Comparison of ENCODE assay signal across 1 cellular context in the genomic region with DNA sequence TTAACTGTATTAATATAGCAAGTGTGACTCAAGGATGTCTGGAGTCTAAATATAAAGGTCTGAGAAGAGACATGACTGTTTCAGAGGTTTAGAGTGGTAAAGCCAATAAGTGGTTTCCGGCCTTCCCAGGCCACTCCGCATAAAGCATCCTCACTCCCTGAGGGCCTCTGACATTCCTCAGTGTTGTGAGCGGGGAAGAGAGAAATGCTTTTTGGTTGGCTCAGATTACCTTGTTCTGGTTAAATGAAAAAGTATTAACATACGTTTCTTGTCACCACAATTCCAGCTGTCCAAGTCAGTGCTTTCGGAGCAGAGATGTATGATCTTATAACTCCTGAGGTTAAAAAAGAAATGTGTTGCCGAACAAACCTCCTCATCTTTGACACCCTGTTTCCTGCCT.
TF ChIP-seq lines count a peak whose summit lies in the region.

No MANE protein-coding gene starts in this region.

TF ChIP-seq in GM23338, 12 proteins besides CTCF, POLR2A, EP300 and RAD21 (continued from another document):
- TF ChIP-seq, protein P1, sequence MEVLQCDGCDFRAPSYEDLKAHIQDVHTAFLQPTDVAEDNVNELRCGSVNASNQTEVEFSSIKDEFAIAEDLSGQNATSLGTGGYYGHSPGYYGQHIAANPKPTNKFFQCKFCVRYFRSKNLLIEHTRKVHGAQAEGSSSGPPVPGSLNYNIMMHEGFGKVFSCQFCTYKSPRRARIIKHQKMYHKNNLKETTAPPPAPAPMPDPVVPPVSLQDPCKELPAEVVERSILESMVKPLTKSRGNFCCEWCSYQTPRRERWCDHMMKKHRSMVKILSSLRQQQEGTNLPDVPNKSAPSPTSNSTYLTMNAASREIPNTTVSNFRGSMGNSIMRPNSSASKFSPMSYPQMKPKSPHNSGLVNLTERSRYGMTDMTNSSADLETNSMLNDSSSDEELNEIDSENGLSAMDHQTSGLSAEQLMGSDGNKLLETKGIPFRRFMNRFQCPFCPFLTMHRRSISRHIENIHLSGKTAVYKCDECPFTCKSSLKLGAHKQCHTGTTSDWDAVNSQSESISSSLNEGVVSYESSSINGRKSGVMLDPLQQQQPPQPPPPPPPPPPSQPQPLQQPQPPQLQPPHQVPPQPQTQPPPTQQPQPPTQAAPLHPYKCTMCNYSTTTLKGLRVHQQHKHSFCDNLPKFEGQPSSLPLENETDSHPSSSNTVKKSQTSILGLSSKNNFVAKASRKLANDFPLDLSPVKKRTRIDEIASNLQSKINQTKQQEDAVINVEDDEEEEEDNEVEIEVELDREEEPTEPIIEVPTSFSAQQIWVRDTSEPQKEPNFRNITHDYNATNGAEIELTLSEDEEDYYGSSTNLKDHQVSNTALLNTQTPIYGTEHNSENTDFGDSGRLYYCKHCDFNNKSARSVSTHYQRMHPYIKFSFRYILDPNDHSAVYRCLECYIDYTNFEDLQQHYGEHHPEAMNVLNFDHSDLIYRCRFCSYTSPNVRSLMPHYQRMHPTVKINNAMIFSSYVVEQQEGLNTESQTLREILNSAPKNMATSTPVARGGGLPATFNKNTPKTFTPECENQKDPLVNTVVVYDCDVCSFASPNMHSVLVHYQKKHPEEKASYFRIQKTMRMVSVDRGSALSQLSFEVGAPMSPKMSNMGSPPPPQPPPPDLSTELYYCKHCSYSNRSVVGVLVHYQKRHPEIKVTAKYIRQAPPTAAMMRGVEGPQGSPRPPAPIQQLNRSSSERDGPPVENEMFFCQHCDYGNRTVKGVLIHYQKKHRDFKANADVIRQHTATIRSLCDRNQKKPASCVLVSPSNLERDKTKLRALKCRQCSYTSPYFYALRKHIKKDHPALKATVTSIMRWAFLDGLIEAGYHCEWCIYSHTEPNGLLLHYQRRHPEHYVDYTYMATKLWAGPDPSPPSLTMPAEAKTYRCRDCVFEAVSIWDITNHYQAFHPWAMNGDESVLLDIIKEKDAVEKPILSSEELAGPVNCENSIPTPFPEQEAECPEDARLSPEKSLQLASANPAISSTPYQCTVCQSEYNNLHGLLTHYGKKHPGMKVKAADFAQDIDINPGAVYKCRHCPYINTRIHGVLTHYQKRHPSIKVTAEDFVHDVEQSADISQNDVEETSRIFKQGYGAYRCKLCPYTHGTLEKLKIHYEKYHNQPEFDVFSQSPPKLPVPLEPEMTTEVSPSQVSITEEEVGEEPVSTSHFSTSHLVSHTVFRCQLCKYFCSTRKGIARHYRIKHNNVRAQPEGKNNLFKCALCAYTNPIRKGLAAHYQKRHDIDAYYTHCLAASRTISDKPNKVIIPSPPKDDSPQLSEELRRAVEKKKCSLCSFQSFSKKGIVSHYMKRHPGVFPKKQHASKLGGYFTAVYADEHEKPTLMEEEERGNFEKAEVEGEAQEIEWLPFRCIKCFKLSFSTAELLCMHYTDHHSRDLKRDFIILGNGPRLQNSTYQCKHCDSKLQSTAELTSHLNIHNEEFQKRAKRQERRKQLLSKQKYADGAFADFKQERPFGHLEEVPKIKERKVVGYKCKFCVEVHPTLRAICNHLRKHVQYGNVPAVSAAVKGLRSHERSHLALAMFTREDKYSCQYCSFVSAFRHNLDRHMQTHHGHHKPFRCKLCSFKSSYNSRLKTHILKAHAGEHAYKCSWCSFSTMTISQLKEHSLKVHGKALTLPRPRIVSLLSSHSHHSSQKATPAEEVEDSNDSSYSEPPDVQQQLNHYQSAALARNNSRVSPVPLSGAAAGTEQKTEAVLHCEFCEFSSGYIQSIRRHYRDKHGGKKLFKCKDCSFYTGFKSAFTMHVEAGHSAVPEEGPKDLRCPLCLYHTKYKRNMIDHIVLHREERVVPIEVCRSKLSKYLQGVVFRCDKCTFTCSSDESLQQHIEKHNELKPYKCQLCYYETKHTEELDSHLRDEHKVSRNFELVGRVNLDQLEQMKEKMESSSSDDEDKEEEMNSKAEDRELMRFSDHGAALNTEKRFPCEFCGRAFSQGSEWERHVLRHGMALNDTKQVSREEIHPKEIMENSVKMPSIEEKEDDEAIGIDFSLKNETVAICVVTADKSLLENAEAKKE (CRISPR knock-in tag; IDR thresholded peaks at IDR 0.05) = no peak
- TF ChIP-seq ZNF114 (CRISPR knock-in tag; IDR thresholded peaks at IDR 0.05) (no peak), CREB1 (CRISPR knock-in tag; IDR thresholded peaks at IDR 0.05; ENCODE audit: low read depth) (no peak), ZNF331 (CRISPR knock-in tag; IDR thresholded peaks at IDR 0.05; ENCODE audit: low read depth) (no peak), JUNB (IDR thresholded peaks at IDR 0.05; ENCODE audit: unreplicated experiment) (no peak), EZH2 (IDR thresholded peaks at IDR 0.05; ENCODE audit: low read depth, unreplicated experiment) (no peak), NANOG (IDR thresholded peaks at IDR 0.05; ENCODE audit: borderline replicate concordance) (no peak), STAT1 (IDR thresholded peaks at IDR 0.05; ENCODE audit: unreplicated experiment) (no peak)
- TF ChIP-seq, protein P2, sequence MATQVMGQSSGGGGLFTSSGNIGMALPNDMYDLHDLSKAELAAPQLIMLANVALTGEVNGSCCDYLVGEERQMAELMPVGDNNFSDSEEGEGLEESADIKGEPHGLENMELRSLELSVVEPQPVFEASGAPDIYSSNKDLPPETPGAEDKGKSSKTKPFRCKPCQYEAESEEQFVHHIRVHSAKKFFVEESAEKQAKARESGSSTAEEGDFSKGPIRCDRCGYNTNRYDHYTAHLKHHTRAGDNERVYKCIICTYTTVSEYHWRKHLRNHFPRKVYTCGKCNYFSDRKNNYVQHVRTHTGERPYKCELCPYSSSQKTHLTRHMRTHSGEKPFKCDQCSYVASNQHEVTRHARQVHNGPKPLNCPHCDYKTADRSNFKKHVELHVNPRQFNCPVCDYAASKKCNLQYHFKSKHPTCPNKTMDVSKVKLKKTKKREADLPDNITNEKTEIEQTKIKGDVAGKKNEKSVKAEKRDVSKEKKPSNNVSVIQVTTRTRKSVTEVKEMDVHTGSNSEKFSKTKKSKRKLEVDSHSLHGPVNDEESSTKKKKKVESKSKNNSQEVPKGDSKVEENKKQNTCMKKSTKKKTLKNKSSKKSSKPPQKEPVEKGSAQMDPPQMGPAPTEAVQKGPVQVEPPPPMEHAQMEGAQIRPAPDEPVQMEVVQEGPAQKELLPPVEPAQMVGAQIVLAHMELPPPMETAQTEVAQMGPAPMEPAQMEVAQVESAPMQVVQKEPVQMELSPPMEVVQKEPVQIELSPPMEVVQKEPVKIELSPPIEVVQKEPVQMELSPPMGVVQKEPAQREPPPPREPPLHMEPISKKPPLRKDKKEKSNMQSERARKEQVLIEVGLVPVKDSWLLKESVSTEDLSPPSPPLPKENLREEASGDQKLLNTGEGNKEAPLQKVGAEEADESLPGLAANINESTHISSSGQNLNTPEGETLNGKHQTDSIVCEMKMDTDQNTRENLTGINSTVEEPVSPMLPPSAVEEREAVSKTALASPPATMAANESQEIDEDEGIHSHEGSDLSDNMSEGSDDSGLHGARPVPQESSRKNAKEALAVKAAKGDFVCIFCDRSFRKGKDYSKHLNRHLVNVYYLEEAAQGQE (IDR thresholded peaks at IDR 0.05; ENCODE audit: unreplicated experiment) = no peak
- TF ChIP-seq, protein P3, sequence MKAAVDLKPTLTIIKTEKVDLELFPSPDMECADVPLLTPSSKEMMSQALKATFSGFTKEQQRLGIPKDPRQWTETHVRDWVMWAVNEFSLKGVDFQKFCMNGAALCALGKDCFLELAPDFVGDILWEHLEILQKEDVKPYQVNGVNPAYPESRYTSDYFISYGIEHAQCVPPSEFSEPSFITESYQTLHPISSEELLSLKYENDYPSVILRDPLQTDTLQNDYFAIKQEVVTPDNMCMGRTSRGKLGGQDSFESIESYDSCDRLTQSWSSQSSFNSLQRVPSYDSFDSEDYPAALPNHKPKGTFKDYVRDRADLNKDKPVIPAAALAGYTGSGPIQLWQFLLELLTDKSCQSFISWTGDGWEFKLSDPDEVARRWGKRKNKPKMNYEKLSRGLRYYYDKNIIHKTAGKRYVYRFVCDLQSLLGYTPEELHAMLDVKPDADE (IDR thresholded peaks at IDR 0.05) = no peak
